ENCODE assay signal across 1 cellular context in genomic region chr19:1409204-1410005, GRCh38.
TF ChIP-seq lines count a peak whose summit lies in the region.

No MANE protein-coding gene starts in this region.

TF ChIP-seq in HCT116, 20 proteins besides CTCF, POLR2A, EP300 and RAD21 (continued from another document):
- TF ChIP-seq ZNF274 (IDR thresholded peaks at IDR 0.05; ENCODE audit: low read depth, low read length) (no peak), ATF3 (IDR thresholded peaks at IDR 0.05) (no peak), REST (IDR thresholded peaks at IDR 0.05; ENCODE audit: low read depth) (no peak), ZFX (IDR thresholded peaks at IDR 0.05) (no peak), SIN3A (IDR thresholded peaks at IDR 0.05; ENCODE audit: low read depth) (no peak), FOSL1 (IDR thresholded peaks at IDR 0.05; ENCODE audit: low read depth) (no peak), CEBPB (IDR thresholded peaks at IDR 0.05; ENCODE audit: low read depth) (no peak)
TF ChIP-seq in HCT116: peak in this region for 0.
